ENCODE assay signal across 10 cellular contexts in the genomic region with DNA sequence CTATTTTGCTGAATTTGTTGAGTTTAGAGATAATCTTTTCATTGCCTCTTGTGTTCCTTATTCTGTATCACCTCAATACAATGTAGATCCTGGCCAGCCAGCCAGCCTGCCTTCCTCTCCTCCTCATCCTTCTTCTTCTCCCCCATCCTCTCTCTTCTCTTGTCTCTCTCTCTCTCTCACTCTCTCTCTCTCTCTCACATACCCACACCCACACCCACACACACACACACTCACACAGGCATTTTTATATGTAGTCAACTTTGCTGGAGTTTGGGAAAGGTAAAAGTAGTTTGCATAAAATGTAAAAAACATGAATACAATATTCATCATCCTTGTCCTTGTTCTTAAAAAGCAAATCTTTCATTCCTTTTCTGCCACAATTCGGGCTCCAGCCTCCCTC.
DNase-seq lines count a peak whose midpoint lies in the region; ATAC-seq and TF ChIP-seq lines count a peak whose summit lies in the region.
"Had no signal": no experiment of that assay in that cellular context is flagged by ENCODE, and none has a peak within 500 bp of the region (broad histone marks: within the 10 kb centered on the region; RNA-seq: fewer than 3 reads in every experiment).

No MANE protein-coding gene starts in this region.

- TF ChIP-seq CTCF in breast epithelium (IDR thresholded peaks at IDR 0.05): no peak
- no peak for TF ChIP-seq CTCF in mesothelial cell of epicardium (IDR thresholded peaks at IDR 0.05; ENCODE audit: unreplicated experiment)
- no peak for TF ChIP-seq CTCF in tibial nerve (IDR thresholded peaks at IDR 0.05)

- WGBS in tibial nerve, 2 donors: 17 to 47% methylated on average over 1 of the region's 1 CpG

- H3K36me3 ChIP-seq in breast epithelium: no peaks in the 10 kb centered on the region
- H3K36me3 ChIP-seq in tibial nerve: no peaks in the 10 kb centered on the region

- no peak for ATAC-seq in activated T-cell treated with anti-CD3 and anti-CD28 coated beads, Interleukin-2, amount 50 U/mL, for 4 hours

- no peaks in the 10 kb centered on the region for H3K36me3 Mint-ChIP-seq in activated T-cell treated with anti-CD3 and anti-CD28 coated beads, Interleukin-2, amount 50 U/mL, for 4 hours (ENCODE audit: insufficient read depth)
- no peaks in the 10 kb centered on the region for H3K36me3 Mint-ChIP-seq in mesothelial cell of epicardium

- peaks cover 41% of the 10 kb centered on the region for H3K4me1 Mint-ChIP-seq in activated T-cell treated with anti-CD3 and anti-CD28 coated beads, Interleukin-2, amount 50 U/mL, for 4 hours (ENCODE audit: low read depth)
- peaks cover 17% of the 10 kb centered on the region for H3K4me1 Mint-ChIP-seq in mesothelial cell of epicardium

- H3K4me3 Mint-ChIP-seq in activated T-cell treated with anti-CD3 and anti-CD28 coated beads, Interleukin-2, amount 50 U/mL, for 4 hours: peak overlapping the region; percentile 47
- H3K4me3 Mint-ChIP-seq in mesothelial cell of epicardium: no peak overlapping the region

- H3K4me1 ChIP-seq in breast epithelium (no peaks in the 10 kb centered on the region), tibial nerve (peaks cover 0 to 25% (median 5%) of the 10 kb centered on the region in 4 donors)

- intact Hi-C loops in breast epithelium (cut with DNase I; ENCODE audit: low total_unique reads): no loop called here

- no peak for TF ChIP-seq EP300 in tibial nerve (IDR thresholded peaks at IDR 0.05)

- H3K9me3 ChIP-seq in breast epithelium (no peaks in the 10 kb centered on the region), tibial nerve (no peaks in the 10 kb centered on the region)

- TF ChIP-seq POLR2A in breast epithelium (IDR thresholded peaks at IDR 0.05) (no peak), tibial nerve (IDR thresholded peaks at IDR 0.05) (no peak)

- no peak for DNase-seq in activated T-cell treated with anti-CD3 and anti-CD28 coated beads, Interleukin-2, amount 50 U/mL, for 4 hours
- DNase-seq in activated T-cell treated with anti-CD3 and anti-CD28 coated beads, Interleukin-2, amount 50 U/mL, for 1 hour: no peak
- DNase-seq in breast epithelium (ENCODE audit: low spot score in 2 of 2): no peak
- no peak for DNase-seq in mesothelial cell of epicardium (ENCODE audit: low spot score in 2 of 2, unreplicated experiment in 2 of 2)
- DNase-seq in tibial nerve (ENCODE audit: low spot score in 2 of 2): no peak
- no peak for DNase-seq in KG1 (lab: John Stamatoyannopoulos, UW)
- DNase-seq in NOMO-1 treated with DMSO at 0.1 percent for 48 hours (lab: John Stamatoyannopoulos, UW; ENCODE audit: unreplicated experiment): no peak
- DNase-seq in cerebellar nuclear complex (lab: John Stamatoyannopoulos, UW): no peak
- DNase-seq: activated CD4-positive, CD25-positive, alpha-beta regulatory T cell; glutamatergic neuron had no signal

- H3K27me3 Mint-ChIP-seq in activated T-cell treated with anti-CD3 and anti-CD28 coated beads, Interleukin-2, amount 50 U/mL, for 4 hours (ENCODE audit: low read depth): no peaks in the 10 kb centered on the region
- H3K27me3 Mint-ChIP-seq in mesothelial cell of epicardium (ENCODE audit: low read depth): no peaks in the 10 kb centered on the region

- H3K27ac ChIP-seq in breast epithelium (peak overlapping the region; percentile 73 to 77), tibial nerve (peak overlapping the region; percentile 63 to 90 (median 84))

- H3K4me3 ChIP-seq in breast epithelium: peak overlapping the region; percentile 29 to 48 (median 43)
- peak overlapping the region in 3 of 4 donors; percentile 13 to 37 (median 32) for H3K4me3 ChIP-seq in tibial nerve

- no peaks in the 10 kb centered on the region for H3K27me3 ChIP-seq in breast epithelium
- H3K27me3 ChIP-seq in tibial nerve: no peaks in the 10 kb centered on the region

- peak overlapping the region; percentile 26 for H3K27ac Mint-ChIP-seq in mesothelial cell of epicardium

- no peaks in the 10 kb centered on the region for H3K9me3 Mint-ChIP-seq in activated T-cell treated with anti-CD3 and anti-CD28 coated beads, Interleukin-2, amount 50 U/mL, for 4 hours
- H3K9me3 Mint-ChIP-seq in mesothelial cell of epicardium: no peaks in the 10 kb centered on the region
